Comparison of ENCODE assay signal across 16 cellular contexts in genomic region chr12:89343127-89343526, GRCh38. TPM values are rescaled to one million over a fixed set of nuclear protein-coding genes. Genes with fewer than 3 reads are reported as not detected.
DNase-seq lines count a peak whose midpoint lies in the region; ATAC-seq and TF ChIP-seq lines count a peak whose summit lies in the region.
"Had no signal": no experiment of that assay in that cellular context is flagged by ENCODE, and none has a peak within 500 bp of the region (broad histone marks: within the 10 kb centered on the region; RNA-seq: fewer than 3 reads in every experiment).

No MANE protein-coding gene starts in this region.

- no peaks in the 10 kb centered on the region for H3K9me2 ChIP-seq in PC-9 (ENCODE audit: insufficient read depth)

- H3K4me3 ChIP-seq in cardiac fibroblast (replicated peaks in 1 of 2; ENCODE audit: low read depth in 2 of 2, low read length in 2 of 2) (no peak overlapping the region), right atrium auricular region (no peak overlapping the region), psoas muscle (no peak overlapping the region), PC-9 (no peak overlapping the region)

- no peaks in the 10 kb centered on the region; the same call in 1 of the 2 replicates for H4K20me1 ChIP-seq in PC-9 (ENCODE audit: insufficient read depth)

- H3K27ac ChIP-seq in right atrium auricular region, result peak overlapping the region in 1 of 2 donors; percentile 32
- no peak overlapping the region for H3K27ac ChIP-seq in psoas muscle
- H3K27ac ChIP-seq in PC-9, result no peak overlapping the region
- H3K27ac ChIP-seq: foreskin keratinocyte, neutrophil had no signal

- WGBS in psoas muscle, 3 donors, result 33 to 45% (median 40%) methylated on average over 3 of the region's 3 CpGs

- no peaks in the 10 kb centered on the region for H3K9me3 ChIP-seq in right atrium auricular region
- H3K9me3 ChIP-seq in psoas muscle, result no peaks in the 10 kb centered on the region
- no peaks in the 10 kb centered on the region for H3K9me3 ChIP-seq in PC-9 (ENCODE audit: insufficient read depth, low read depth)
- H3K9me3 ChIP-seq: BE2C, neutrophil had no signal

- no peak overlapping the region for H3K4me2 ChIP-seq in PC-9

- ATAC-seq in psoas muscle, result peak in 1 of 4 donors; percentile 32
- ATAC-seq in HG02973 (IDR thresholded peaks at IDR 0.05; ENCODE audit: unreplicated experiment), result no peak
- ATAC-seq: foreskin keratinocyte, T-cell had no signal

- H3K79me2 ChIP-seq in PC-9 (ENCODE audit: low read depth), result peaks cover 20% of the 10 kb centered on the region

- no peaks in the 10 kb centered on the region for H3K27me3 ChIP-seq in right atrium auricular region
- peaks cover 0 to 14% (median 2%) of the 10 kb centered on the region in 3 donors for H3K27me3 ChIP-seq in psoas muscle (ENCODE audit: insufficient read depth in 3 of 3, low read length in 2 of 3)
- H3K27me3 ChIP-seq in PC-9 (ENCODE audit: insufficient read depth, low read depth), result no peaks in the 10 kb centered on the region
- H3K27me3 ChIP-seq: BE2C, foreskin keratinocyte, neutrophil had no signal

- TF ChIP-seq CTCF in cardiac fibroblast (IDR thresholded peaks at IDR 0.05; ENCODE audit: low read depth, low read length) (no peak), right atrium auricular region (IDR thresholded peaks at IDR 0.05) (no peak), psoas muscle (IDR thresholded peaks at IDR 0.05) (no peak), PC-9 (conservative IDR thresholded peaks at IDR 0.05) (no peak)

- peaks cover 0 to 48% of the 10 kb centered on the region in 2 donors for H3K4me1 ChIP-seq in right atrium auricular region
- no peaks in the 10 kb centered on the region for H3K4me1 ChIP-seq in psoas muscle
- H3K4me1 ChIP-seq in PC-9 (replicated peaks; ENCODE audit: insufficient read depth), result peaks cover 26% of the 10 kb centered on the region

- no TSS peak for BruUV-seq in PC-9 (replicated peaks; lab: Mats Ljungman, UMichigan)

- CTCF ChIA-PET in PC-9 (lab: Charles Lee), result interaction anchor here (0.7 kb wide), 1 partner anchor 331 kb away, joined by 3 read pairs; no protein-coding TSS in a partner anchor

- H2AFZ ChIP-seq in PC-9, result no peak overlapping the region

- H3K36me3 ChIP-seq in right atrium auricular region (peaks cover 7% of the 10 kb centered on the region), psoas muscle (ENCODE audit: insufficient read depth in 1 of 2, low read depth in 1 of 2) (no peaks in the 10 kb centered on the region), PC-9 (ENCODE audit: low read depth) (peaks cover 10% of the 10 kb centered on the region)
- H3K36me3 ChIP-seq: BE2C had no signal

- POLR2A ChIA-PET in PC-9 (lab: Charles Lee; ENCODE audit: unreplicated experiment), result no interaction called here

- DNase-seq in EH (ENCODE audit: low read depth) (peak; percentile 40), cardiac fibroblast (ENCODE audit: low read depth in 2 of 2) (peak; percentile 77 to 87), right atrium auricular region (ENCODE audit: low spot score) (peak; percentile 78), psoas muscle (peak; percentile 61 to 81), T1000 (lab: John Stamatoyannopoulos, UW) (no peak), PC-9 (no peak), DMS79 treated with DMSO at 0.1 percent for 48 hours (lab: John Stamatoyannopoulos, UW) (no peak)
- DNase-seq: activated effector memory CD4-positive, alpha-beta T cell treated with Interleukin-2 at 50 U/mL for 16 hours; BE2C; DMS53; foreskin keratinocyte; NCI-H1417 treated with DMSO at 0.1 percent for 48 hours; stimulated activated naive CD4-positive, alpha-beta T cell treated with Interleukin-2 at 50 U/mL for 16 hours; T-cell had no signal

- H3F3A ChIP-seq in PC-9 (ENCODE audit: insufficient read depth, low read depth), result peaks cover 18% of the 10 kb centered on the region

- intact Hi-C loops in psoas muscle (cut with DNase I) (loop anchor here in 1 of 2 donors (5.0 to 10.0 kb wide), 2 partner anchors 86 to 178 kb away; no protein-coding TSS in a partner anchor), PC-9 (cut with micrococcal nuclease; ENCODE audit: unreplicated experiment) (no loop called here)

RNA-seq across cellular contexts. Expression of gene DUSP6, which starts 9.2 kb away (rescaled TPM):
- total RNA-seq in right atrium auricular region (10 to 100 TPM; 25.7 to 54.1 TPM), psoas muscle (10 to 100 TPM; 10.5 to 27.0 (median 13.3) TPM), PC-9 (2021) (14.1 and 18.3 TPM in 2 replicates)
- 10 to 100 TPM in 1 of 3 donors, 1 to 10 TPM in 2; 5.0 to 15.5 (median 7.1) TPM for polyA plus RNA-seq in psoas muscle

Comparison
In these comparisons a context has a peak if more than half of its experiments do, and no peak if none do; other contexts are left out.
1. DNase-seq: peak in EH (single experiment), cardiac fibroblast (2 of 2), right atrium auricular region (single experiment) and psoas muscle (2 of 2); none in T1000 (single experiment), PC-9 (0 of 2) and DMS79 treated with DMSO at 0.1 percent for 48 hours (single experiment).